Comparison of ENCODE assay signal across 15 cellular contexts in genomic region chr17:70906808-70907207, GRCh38.
DNase-seq lines count a peak whose midpoint lies in the region; ATAC-seq and TF ChIP-seq lines count a peak whose summit lies in the region.
"Had no signal": no experiment of that assay in that cellular context is flagged by ENCODE, and none has a peak within 500 bp of the region (broad histone marks: within the 10 kb centered on the region; RNA-seq: fewer than 3 reads in every experiment).

No MANE protein-coding gene starts in this region.

- H3K27ac Mint-ChIP-seq in GM23338 = no peak overlapping the region
- H3K27ac Mint-ChIP-seq: natural killer cell treated with Interleukin-12 subunit alpha and Interleukin-12 subunit beta and Interleukin-15 and Interleukin-18, amount 100 ng/mL, for 72 hours had no signal

- H3F3A ChIP-seq in GM23338 (replicated peaks; ENCODE audit: low read depth) = no peaks in the 10 kb centered on the region

- H3K36me3 ChIP-seq in GM23338 (ENCODE audit: insufficient read depth) = peaks cover under 1% of the 10 kb centered on the region; the same call in 1 of the 2 replicates
- H3K36me3 ChIP-seq: MG63 had no signal

- H3K4me1 ChIP-seq in GM23338 (ENCODE audit: insufficient read depth) = peaks cover 5% of the 10 kb centered on the region; the same call in 1 of the 2 replicates

- no peak overlapping the region for H3K4me3 ChIP-seq in GM23338
- H3K4me3 ChIP-seq in fibroblast of the aortic adventitia (ENCODE audit: low read depth, low read length) = no peak overlapping the region
- H3K4me3 ChIP-seq: hepatocyte, MG63 had no signal

- H4K20me1 ChIP-seq in GM23338 (replicated peaks; ENCODE audit: insufficient read depth) = no peaks in the 10 kb centered on the region

- no peak overlapping the region for H2AFZ ChIP-seq in GM23338
- H2AFZ ChIP-seq: hepatocyte had no signal

- H3K4me2 ChIP-seq in GM23338 = no peak overlapping the region
- H3K4me2 ChIP-seq: hepatocyte had no signal

- H3K36me3 Mint-ChIP-seq in GM23338 (ENCODE audit: low read depth) = peaks cover 4% of the 10 kb centered on the region; the same call in 1 of the 3 replicates
- H3K36me3 Mint-ChIP-seq: natural killer cell treated with Interleukin-12 subunit alpha and Interleukin-12 subunit beta and Interleukin-15 and Interleukin-18, amount 100 ng/mL, for 72 hours had no signal

- DNase-seq in GM23338 (ENCODE audit: low spot score) = peak; percentile 12
- DNase-seq in RPMI7951 (ENCODE audit: low read depth) = peak; percentile 75
- DNase-seq in fibroblast of the aortic adventitia (ENCODE audit: low read depth) = peak; percentile 52
- peak; percentile 35 for DNase-seq in non-pigmented ciliary epithelial cell (ENCODE audit: low read depth)
- no peak for DNase-seq in cerebellar cortex (ENCODE audit: low spot score)
- DNase-seq in SIG-M5 (lab: John Stamatoyannopoulos, UW) = no peak
- DNase-seq: activated CD4-positive, alpha-beta T cell treated with anti-CD3 and anti-CD28 coated beads, Interleukin-2, amount 50 U/mL, for 4 hours; activated naive CD4-positive, alpha-beta T cell treated with anti-CD3 and anti-CD28 coated beads, Interleukin-2, amount 50 U/mL, for 16 hours; Calu3; MG63; NCI-H524 treated with DMSO at 0.1 percent for 48 hours had no signal

- peaks cover 6% of the 10 kb centered on the region; the same call in 2 of the 3 replicates for H3K4me1 Mint-ChIP-seq in GM23338

- TF ChIP-seq CTCF in GM23338 (conservative IDR thresholded peaks at IDR 0.05; ENCODE audit: low read depth in 2 of 2) (no peak), fibroblast of the aortic adventitia (IDR thresholded peaks at IDR 0.05; ENCODE audit: insufficient read depth, low read length) (no peak)

- no peak overlapping the region for H3K27ac ChIP-seq in GM23338 (ENCODE audit: low read depth)
- H3K27ac ChIP-seq: hepatocyte had no signal

- H3K9me2 ChIP-seq in GM23338 (ENCODE audit: insufficient read depth) = peaks cover 6% of the 10 kb centered on the region; the same call in 1 of the 2 replicates

- no peaks in the 10 kb centered on the region for H3K79me2 ChIP-seq in GM23338 (replicated peaks; ENCODE audit: insufficient read depth)
- H3K79me2 ChIP-seq: hepatocyte had no signal

- no peak for ATAC-seq in GM23338
- no peak for ATAC-seq in GM19035 (IDR thresholded peaks at IDR 0.05; ENCODE audit: unreplicated experiment)
- no peak for ATAC-seq in GM21515 (IDR thresholded peaks at IDR 0.05; ENCODE audit: unreplicated experiment)
- ATAC-seq: natural killer cell treated with Interleukin-12 subunit alpha and Interleukin-12 subunit beta and Interleukin-15 and Interleukin-18, amount 100 ng/mL, for 72 hours had no signal

- no peaks in the 10 kb centered on the region for H3K27me3 ChIP-seq in GM23338 (ENCODE audit: insufficient read depth)
- H3K27me3 ChIP-seq: hepatocyte, MG63 had no signal

- H3K9me3 Mint-ChIP-seq in GM23338 = peaks cover 9% of the 10 kb centered on the region; the same call in 2 of the 3 replicates

- H3K4me3 Mint-ChIP-seq in GM23338 = no peak overlapping the region
- H3K4me3 Mint-ChIP-seq: natural killer cell treated with Interleukin-12 subunit alpha and Interleukin-12 subunit beta and Interleukin-15 and Interleukin-18, amount 100 ng/mL, for 72 hours had no signal

- peaks cover 3% of the 10 kb centered on the region for H3K27me3 Mint-ChIP-seq in GM23338 (ENCODE audit: insufficient read depth, low read depth, poor library complexity)
- H3K27me3 Mint-ChIP-seq: natural killer cell treated with Interleukin-12 subunit alpha and Interleukin-12 subunit beta and Interleukin-15 and Interleukin-18, amount 100 ng/mL, for 72 hours had no signal

TF ChIP-seq in GM23338, 12 proteins besides CTCF, POLR2A, EP300 and RAD21:
- TF ChIP-seq ZNF114 (CRISPR knock-in tag; IDR thresholded peaks at IDR 0.05) = no peak
- no peak for TF ChIP-seq CREB1 (CRISPR knock-in tag; IDR thresholded peaks at IDR 0.05; ENCODE audit: low read depth)
- no peak for TF ChIP-seq POLR2AphosphoS5 (IDR thresholded peaks at IDR 0.05; ENCODE audit: low read depth)
- no peak for TF ChIP-seq EZH2phosphoT487 (IDR thresholded peaks at IDR 0.05; ENCODE audit: unreplicated experiment)

Comparison
In these comparisons a context has a peak if more than half of its experiments do, and no peak if none do; other contexts are left out.
1. DNase-seq: peak in GM23338 (single experiment), RPMI7951 (single experiment), fibroblast of the aortic adventitia (single experiment) and non-pigmented ciliary epithelial cell (single experiment); none in cerebellar cortex (single experiment) and SIG-M5 (single experiment).